Comparison of ENCODE assay signal across 1 cellular context in the genomic region with DNA sequence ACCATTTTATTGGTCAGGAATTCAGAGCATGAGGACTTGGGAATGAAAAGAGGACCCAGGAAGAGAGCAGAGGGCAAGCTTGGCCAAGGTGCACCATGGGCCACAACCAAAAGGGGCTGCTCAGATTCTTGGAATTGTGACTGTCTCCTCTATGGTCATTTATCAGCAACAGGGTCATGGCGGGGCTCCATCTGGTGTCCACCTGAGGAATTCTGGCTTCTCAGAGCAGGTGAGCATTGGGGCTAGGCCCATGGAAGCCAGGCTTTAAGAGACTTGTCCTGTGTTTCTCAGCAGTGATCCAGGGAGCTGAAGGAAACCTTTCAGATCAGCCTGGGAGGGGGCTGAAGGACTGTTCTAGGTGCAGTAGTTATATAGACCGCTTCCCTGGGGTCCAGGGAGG.
TF ChIP-seq lines count a peak whose summit lies in the region.

No MANE protein-coding gene starts in this region.

TF ChIP-seq in endothelial cell of umbilical vein, 7 proteins besides CTCF, POLR2A, EP300 and RAD21 (continued from another document):
- TF ChIP-seq FOS (IDR thresholded peaks at IDR 0.05; ENCODE audit: borderline replicate concordance, insufficient read depth, low read length) (no peak), MYC (IDR thresholded peaks at IDR 0.05; ENCODE audit: low read depth, low read length) (no peak), GATA2 (IDR thresholded peaks at IDR 0.05; ENCODE audit: insufficient read depth, insufficient read length, low read depth, low read length) (no peak)
